ENCODE assay signal across 27 cellular contexts in genomic region chr22:37056246-37056645, GRCh38. TPM values are rescaled to one million over a fixed set of nuclear protein-coding genes. Genes with fewer than 3 reads are reported as not detected.
DNase-seq lines count a peak whose midpoint lies in the region; ATAC-seq, FAIRE-seq and TF ChIP-seq lines count a peak whose summit lies in the region.
"Had no signal": no experiment of that assay in that cellular context is flagged by ENCODE, and none has a peak within 500 bp of the region (broad histone marks: within the 10 kb centered on the region; RNA-seq: fewer than 3 reads in every experiment).

No MANE protein-coding gene starts in this region.

- no peak overlapping the region for H3K9ac ChIP-seq in kidney (ENCODE audit: low read length in 2 of 2)
- H3K9ac ChIP-seq: GM23248 had no signal

- H3K9me3 ChIP-seq in WERI-Rb-1 (ENCODE audit: severe bottlenecking) (no peaks in the 10 kb centered on the region), kidney (ENCODE audit: control insufficient read depth in 1 of 2, low read length in 2 of 2) (no peaks in the 10 kb centered on the region)
- H3K9me3 ChIP-seq: A549; BE2C; BLaER1 treated with 17β-estradiol and CSF1 and Interleukin-3, amounts not matched to agents 10 nM and 100 nM had no signal

- TF ChIP-seq CTCF in WERI-Rb-1 (IDR thresholded peaks at IDR 0.05; ENCODE audit: low read depth, low read length) (no peak), kidney (IDR thresholded peaks at IDR 0.05; ENCODE audit: borderline replicate concordance, extremely low read depth, insufficient read depth) (no peak)

- H3K27ac ChIP-seq in WERI-Rb-1 (peak overlapping the region; percentile 89), kidney (ENCODE audit: low read depth in 2 of 2, low read length in 2 of 2) (no peak overlapping the region)
- H3K27ac ChIP-seq: A549; BLaER1 treated with 17β-estradiol and CSF1 and Interleukin-3, amounts not matched to agents 10 nM and 100 nM; GM23248 had no signal

- intact Hi-C loops in kidney (cut with DNase I) = no loop called here

- no peak for ATAC-seq in activated naive CD8-positive, alpha-beta T cell treated with anti-CD3 and anti-CD28 coated beads, Interleukin-2, amount 10 ng/mL, durations not matched to agents 7 days and 5 days (ENCODE audit: low read depth)
- ATAC-seq in activated naive CD8-positive, alpha-beta T cell treated with anti-CD3 and anti-CD28 coated beads, Interleukin-2, amount 50 U/mL, for 24 hours = no peak
- no peak for ATAC-seq in stimulated activated memory B cell treated with anti-CD40 and anti-IgM and Interleukin-4, amounts not matched to agents 10 μg/mL and 1 μg/mL and 100 μg/mL, for 72 hours
- ATAC-seq in GM18867 (IDR thresholded peaks at IDR 0.05; ENCODE audit: unreplicated experiment) (no peak), GM19324 (IDR thresholded peaks at IDR 0.05; ENCODE audit: low FRiP score, unreplicated experiment) (no peak)
- ATAC-seq: A549, GM12878 had no signal

- no peak overlapping the region for H3K4me3 Mint-ChIP-seq in activated naive CD8-positive, alpha-beta T cell treated with anti-CD3 and anti-CD28 coated beads, Interleukin-2, amount 10 ng/mL, durations not matched to agents 7 days and 5 days
- H3K4me3 Mint-ChIP-seq in activated naive CD8-positive, alpha-beta T cell treated with anti-CD3 and anti-CD28 coated beads, Interleukin-2, amount 50 U/mL, for 24 hours = no peak overlapping the region
- H3K4me3 Mint-ChIP-seq in stimulated activated memory B cell treated with anti-CD40 and anti-IgM and Interleukin-4, amounts not matched to agents 10 μg/mL and 1 μg/mL and 100 μg/mL, for 72 hours = no peak overlapping the region
- H3K4me3 Mint-ChIP-seq: CD14-positive monocyte; CD4-positive, alpha-beta T cell; CD8-positive, alpha-beta memory T cell had no signal

- H3K4me1 Mint-ChIP-seq in activated naive CD8-positive, alpha-beta T cell treated with anti-CD3 and anti-CD28 coated beads, Interleukin-2, amount 10 ng/mL, durations not matched to agents 7 days and 5 days = peaks cover 21% of the 10 kb centered on the region
- peaks cover 22% of the 10 kb centered on the region for H3K4me1 Mint-ChIP-seq in activated naive CD8-positive, alpha-beta T cell treated with anti-CD3 and anti-CD28 coated beads, Interleukin-2, amount 50 U/mL, for 24 hours
- H3K4me1 Mint-ChIP-seq in stimulated activated memory B cell treated with anti-CD40 and anti-IgM and Interleukin-4, amounts not matched to agents 10 μg/mL and 1 μg/mL and 100 μg/mL, for 72 hours = peaks cover 34% of the 10 kb centered on the region

- H3K9me3 Mint-ChIP-seq in activated naive CD8-positive, alpha-beta T cell treated with anti-CD3 and anti-CD28 coated beads, Interleukin-2, amount 10 ng/mL, durations not matched to agents 7 days and 5 days = no peaks in the 10 kb centered on the region
- no peaks in the 10 kb centered on the region for H3K9me3 Mint-ChIP-seq in activated naive CD8-positive, alpha-beta T cell treated with anti-CD3 and anti-CD28 coated beads, Interleukin-2, amount 50 U/mL, for 24 hours
- no peaks in the 10 kb centered on the region for H3K9me3 Mint-ChIP-seq in stimulated activated memory B cell treated with anti-CD40 and anti-IgM and Interleukin-4, amounts not matched to agents 10 μg/mL and 1 μg/mL and 100 μg/mL, for 72 hours
- H3K9me3 Mint-ChIP-seq: CD14-positive monocyte; CD4-positive, alpha-beta T cell; CD8-positive, alpha-beta memory T cell had no signal

- H3K27me3 Mint-ChIP-seq in activated naive CD8-positive, alpha-beta T cell treated with anti-CD3 and anti-CD28 coated beads, Interleukin-2, amount 10 ng/mL, durations not matched to agents 7 days and 5 days = no peaks in the 10 kb centered on the region
- H3K27me3 Mint-ChIP-seq in activated naive CD8-positive, alpha-beta T cell treated with anti-CD3 and anti-CD28 coated beads, Interleukin-2, amount 50 U/mL, for 24 hours = no peaks in the 10 kb centered on the region
- no peaks in the 10 kb centered on the region for H3K27me3 Mint-ChIP-seq in stimulated activated memory B cell treated with anti-CD40 and anti-IgM and Interleukin-4, amounts not matched to agents 10 μg/mL and 1 μg/mL and 100 μg/mL, for 72 hours
- H3K27me3 Mint-ChIP-seq: CD4-positive, alpha-beta T cell; CD8-positive, alpha-beta memory T cell had no signal

- no peaks in the 10 kb centered on the region for H3K27me3 ChIP-seq in WERI-Rb-1 (ENCODE audit: insufficient read depth, low read depth, severe bottlenecking)
- H3K27me3 ChIP-seq: BE2C; BLaER1 treated with 17β-estradiol and CSF1 and Interleukin-3, amounts not matched to agents 10 nM and 100 nM had no signal

- H3K36me3 Mint-ChIP-seq in activated naive CD8-positive, alpha-beta T cell treated with anti-CD3 and anti-CD28 coated beads, Interleukin-2, amount 10 ng/mL, durations not matched to agents 7 days and 5 days = peaks cover 7% of the 10 kb centered on the region
- peaks cover 5% of the 10 kb centered on the region for H3K36me3 Mint-ChIP-seq in activated naive CD8-positive, alpha-beta T cell treated with anti-CD3 and anti-CD28 coated beads, Interleukin-2, amount 50 U/mL, for 24 hours (ENCODE audit: low read depth)
- H3K36me3 Mint-ChIP-seq in stimulated activated memory B cell treated with anti-CD40 and anti-IgM and Interleukin-4, amounts not matched to agents 10 μg/mL and 1 μg/mL and 100 μg/mL, for 72 hours = peaks cover 47% of the 10 kb centered on the region

- H3K4me1 ChIP-seq in kidney (ENCODE audit: control insufficient read depth in 1 of 2, insufficient read depth in 1 of 2, low read depth in 1 of 2, low read length in 2 of 2) = peaks cover 0 to 7% of the 10 kb centered on the region in 2 donors

- no peak overlapping the region for H3K4me3 ChIP-seq in WERI-Rb-1 (ENCODE audit: low read depth, low read length)
- H3K4me3 ChIP-seq in kidney (ENCODE audit: low read length in 2 of 2) = no peak overlapping the region
- H3K4me3 ChIP-seq: A549; BLaER1 treated with 17β-estradiol and CSF1 and Interleukin-3, amounts not matched to agents 10 nM and 100 nM; GM12878; GM23248 had no signal

- POLR2A ChIA-PET in activated naive CD8-positive, alpha-beta T cell treated with anti-CD3 and anti-CD28 coated beads, Interleukin-2, amount 10 ng/mL, durations not matched to agents 7 days and 5 days (lab: Charles Lee) = no interaction called here

- peaks cover 58% of the 10 kb centered on the region for H3K36me3 ChIP-seq in WERI-Rb-1
- H3K36me3 ChIP-seq in kidney (ENCODE audit: control insufficient read depth in 1 of 2, insufficient read depth in 2 of 2, low read length in 2 of 2) = no peaks in the 10 kb centered on the region

- peak overlapping the region; percentile 25 for H3K27ac Mint-ChIP-seq in activated naive CD8-positive, alpha-beta T cell treated with anti-CD3 and anti-CD28 coated beads, Interleukin-2, amount 10 ng/mL, durations not matched to agents 7 days and 5 days
- no peak overlapping the region for H3K27ac Mint-ChIP-seq in activated naive CD8-positive, alpha-beta T cell treated with anti-CD3 and anti-CD28 coated beads, Interleukin-2, amount 50 U/mL, for 24 hours
- peak overlapping the region; percentile 8 for H3K27ac Mint-ChIP-seq in stimulated activated memory B cell treated with anti-CD40 and anti-IgM and Interleukin-4, amounts not matched to agents 10 μg/mL and 1 μg/mL and 100 μg/mL, for 72 hours
- H3K27ac Mint-ChIP-seq: CD14-positive monocyte; CD4-positive, alpha-beta T cell had no signal

- FAIRE-seq in kidney (lab: Jason Lieb, UNC) = no peak
- FAIRE-seq: A549, D721Med, GM12878, H1 had no signal

- DNase-seq in activated naive CD8-positive, alpha-beta T cell treated with anti-CD3 and anti-CD28 coated beads, Interleukin-2, amount 10 ng/mL, durations not matched to agents 7 days and 5 days = no peak
- no peak for DNase-seq in activated naive CD8-positive, alpha-beta T cell treated with anti-CD3 and anti-CD28 coated beads, Interleukin-2, amount 50 U/mL, for 24 hours
- DNase-seq in WERI-Rb-1 = no peak
- peak; percentile 63 for DNase-seq in kidney
- DNase-seq in NCI-H2227 treated with DMSO at 0.1 percent for 48 hours (lab: John Stamatoyannopoulos, UW) = no peak
- DNase-seq: 8988T; ACHN; AML-193; BE2C; CD4-positive, alpha-beta T cell; CD8-positive, alpha-beta memory T cell; DMS 273 treated with DMSO at 0.1 percent for 48 hours; DMS79; EL; GDM1; GM23248; H7; HCEC 1CT had no signal

RNA-seq across cellular contexts. Expression of gene KCTD17, which starts 4.7 kb away (rescaled TPM):
- 10 to 100 TPM; 28.1 to 34.7 TPM for total RNA-seq in activated naive CD8-positive, alpha-beta T cell treated with anti-CD3 and anti-CD28 coated beads, Interleukin-2, amount 10 ng/mL, durations not matched to agents 7 days and 5 days
- 13.9 TPM for total RNA-seq in kidney
- 9.6 TPM for polyA plus RNA-seq in kidney (ENCODE audit: insufficient read depth, low read depth, low replicate concordance)

RNA-seq across cellular contexts. Expression of gene MPST, which starts 36.7 kb away (rescaled TPM):
- total RNA-seq in activated naive CD8-positive, alpha-beta T cell treated with anti-CD3 and anti-CD28 coated beads, Interleukin-2, amount 10 ng/mL, durations not matched to agents 7 days and 5 days = 10 to 100 TPM; 23.1 to 23.4 TPM
- total RNA-seq in kidney = 44.4 TPM
- 167 TPM for polyA plus RNA-seq in kidney (ENCODE audit: insufficient read depth, low read depth, low replicate concordance)

RNA-seq across cellular contexts. Expression of gene TST, which starts 37.0 kb away (rescaled TPM):
- 1 to 10 TPM; 3.7 to 6.1 TPM for total RNA-seq in activated naive CD8-positive, alpha-beta T cell treated with anti-CD3 and anti-CD28 coated beads, Interleukin-2, amount 10 ng/mL, durations not matched to agents 7 days and 5 days
- 48.7 TPM for total RNA-seq in kidney
- 283 TPM for polyA plus RNA-seq in kidney (ENCODE audit: insufficient read depth, low read depth, low replicate concordance)
- total RNA-seq: CD4-positive, alpha-beta T cell had no signal

RNA-seq across cellular contexts. Expression of gene TMPRSS6, which starts 53.3 kb away (rescaled TPM):
- total RNA-seq in activated naive CD8-positive, alpha-beta T cell treated with anti-CD3 and anti-CD28 coated beads, Interleukin-2, amount 10 ng/mL, durations not matched to agents 7 days and 5 days = 1 to 10 TPM; 1.8 to 2.2 TPM
- 1.4 TPM for total RNA-seq in kidney
- not detected for polyA plus RNA-seq in kidney (ENCODE audit: insufficient read depth, low read depth, low replicate concordance)
- total RNA-seq: GM23248, H1, H7 had no signal
- polyA plus RNA-seq: A549, CD14-positive monocyte had no signal
